Comparison of ENCODE assay signal across 13 cellular contexts in genomic region chr14:79543348-79543747, GRCh38.
A peak's percentile ranks its signal among the peaks of the same experiment; 100 is the strongest.
DNase-seq lines count a peak whose midpoint lies in the region; ATAC-seq and TF ChIP-seq lines count a peak whose summit lies in the region.
"Had no signal": no experiment of that assay in that cellular context is flagged by ENCODE, and none has a peak within 500 bp of the region (broad histone marks: within the 10 kb centered on the region; RNA-seq: fewer than 3 reads in every experiment).

No MANE protein-coding gene starts in this region.

- H3K27ac ChIP-seq in ACC112 (ENCODE audit: low read depth, low read length) (peak overlapping the region; percentile 68; the same call in 1 of the 2 replicates), VCaP (peak overlapping the region; percentile 50), mesenchymal stem cell (ENCODE audit: low read length, poor library complexity, severe bottlenecking) (no peak overlapping the region), thoracic aorta (peak overlapping the region; percentile 63 to 71)
- H3K27ac ChIP-seq: 22Rv1; BLaER1 treated with 17β-estradiol and CSF1 and Interleukin-3, amounts not matched to agents 10 nM and 100 nM; HL-60 had no signal

- H2BK15ac ChIP-seq in mesenchymal stem cell (ENCODE audit: low read depth, poor library complexity, severe bottlenecking): no peak overlapping the region

- H3K79me2 ChIP-seq in ACC112 (ENCODE audit: control insufficient read depth, insufficient read depth, low read length, unreplicated experiment): no peaks in the 10 kb centered on the region

- H3K4me1 ChIP-seq in ACC112 (ENCODE audit: control insufficient read depth, insufficient read depth, low read length, unreplicated experiment) (peaks cover 26% of the 10 kb centered on the region), mesenchymal stem cell (ENCODE audit: control insufficient read depth, insufficient read depth, low read depth, low read length) (peaks cover 2% of the 10 kb centered on the region), thoracic aorta (ENCODE audit: control insufficient read depth in 1 of 2, low read depth in 2 of 2) (peaks cover 25 to 38% of the 10 kb centered on the region in 2 donors)
- H3K4me1 ChIP-seq: BLaER1 treated with 17β-estradiol and CSF1 and Interleukin-3, amounts not matched to agents 10 nM and 100 nM had no signal

- no peak overlapping the region for H4K8ac ChIP-seq in mesenchymal stem cell (ENCODE audit: low read length)

- H3K4ac ChIP-seq in mesenchymal stem cell (ENCODE audit: low read depth in 1 of 2, low read length in 2 of 2): no peak overlapping the region

- no peak for DNase-seq in mesenchymal stem cell
- DNase-seq in thoracic aorta (ENCODE audit: low spot score): no peak
- DNase-seq in lower leg skin (ENCODE audit: low spot score in 2 of 2): no peak
- DNase-seq in stimulated activated CD8-positive, alpha-beta memory T cell treated with anti-CD3 and anti-CD28 coated beads, Interleukin-4, amount 100 ng/mL, for 48 hours: no peak
- DNase-seq in ecto neural progenitor cell (ENCODE audit: low spot score): no peak
- DNase-seq: CD4-positive, CD25-positive, alpha-beta regulatory T cell; DMS79; KBM-7 had no signal

- no peak overlapping the region for H3K18ac ChIP-seq in mesenchymal stem cell (ENCODE audit: low read depth in 1 of 2, low read length in 2 of 2)

- H3K9ac ChIP-seq in mesenchymal stem cell (ENCODE audit: low read length): no peak overlapping the region
- H3K9ac ChIP-seq: BLaER1 treated with 17β-estradiol and CSF1 and Interleukin-3, amounts not matched to agents 10 nM and 100 nM had no signal

- TF ChIP-seq POLR2A in lower leg skin (IDR thresholded peaks at IDR 0.05): no peak

- no peak overlapping the region for H3K4me3 ChIP-seq in ACC112 (ENCODE audit: low read depth, low read length)
- H3K4me3 ChIP-seq in mesenchymal stem cell (ENCODE audit: insufficient read depth in 1 of 2, low read depth in 1 of 2, low read length in 2 of 2): no peak overlapping the region
- H3K4me3 ChIP-seq in thoracic aorta: no peak overlapping the region
- no peak overlapping the region for H3K4me3 ChIP-seq in lower leg skin (ENCODE audit: low read depth, poor library complexity, severe bottlenecking)
- H3K4me3 ChIP-seq: BLaER1 treated with 17β-estradiol and CSF1 and Interleukin-3, amounts not matched to agents 10 nM and 100 nM had no signal

- no peak overlapping the region for H3K4me2 ChIP-seq in mesenchymal stem cell (ENCODE audit: low read length, poor library complexity, severe bottlenecking)
- H3K4me2 ChIP-seq: BLaER1 treated with 17β-estradiol and CSF1 and Interleukin-3, amounts not matched to agents 10 nM and 100 nM had no signal

- H3K23ac ChIP-seq in mesenchymal stem cell (ENCODE audit: low read length in 2 of 2): no peak overlapping the region

- TF ChIP-seq CTCF in VCaP (conservative IDR thresholded peaks at IDR 0.05) (no peak), thoracic aorta (IDR thresholded peaks at IDR 0.05) (no peak), lower leg skin (IDR thresholded peaks at IDR 0.05) (no peak)

- H3K14ac ChIP-seq in mesenchymal stem cell (ENCODE audit: low read length in 2 of 2): no peak overlapping the region

- H3K9me3 ChIP-seq in mesenchymal stem cell (ENCODE audit: control insufficient read depth, low read length): no peaks in the 10 kb centered on the region
- H3K9me3 ChIP-seq in thoracic aorta: no peaks in the 10 kb centered on the region
- H3K9me3 ChIP-seq: BLaER1 treated with 17β-estradiol and CSF1 and Interleukin-3, amounts not matched to agents 10 nM and 100 nM had no signal

- WGBS in mesenchymal stem cell: 100% methylated on average over 1 of the region's 1 CpG
- 88% methylated on average over 1 of the region's 1 CpG for WGBS in lower leg skin, 2 donors

- intact Hi-C loops in lower leg skin (cut with DNase I; ENCODE audit: low total_unique reads): no loop called here

- H3K27me3 ChIP-seq in ACC112 (ENCODE audit: insufficient read depth, low read length) (no peaks in the 10 kb centered on the region), mesenchymal stem cell (ENCODE audit: control insufficient read depth in 1 of 2, insufficient read depth in 1 of 2, low read length in 2 of 2) (no peaks in the 10 kb centered on the region), thoracic aorta (replicated peaks; ENCODE audit: insufficient read depth) (no peaks in the 10 kb centered on the region)
- H3K27me3 ChIP-seq: BLaER1 treated with 17β-estradiol and CSF1 and Interleukin-3, amounts not matched to agents 10 nM and 100 nM had no signal

- peak overlapping the region in 1 of 2 experiments; percentile 41 for H2BK12ac ChIP-seq in mesenchymal stem cell (ENCODE audit: low read length in 2 of 2)

- H2BK120ac ChIP-seq in mesenchymal stem cell (ENCODE audit: low read depth, low read length): no peak overlapping the region

- no peak overlapping the region for H2BK5ac ChIP-seq in mesenchymal stem cell (ENCODE audit: low read depth, low read length, poor library complexity, severe bottlenecking)

- H2AK5ac ChIP-seq in mesenchymal stem cell (ENCODE audit: low read length, severe bottlenecking): peak overlapping the region; percentile 26

- H3K79me1 ChIP-seq in mesenchymal stem cell (replicated peaks; ENCODE audit: low read length, poor library complexity, severe bottlenecking): no peaks in the 10 kb centered on the region

- no peak for ATAC-seq in thoracic aorta (ENCODE audit: insufficient number of reproducible peaks, low FRiP score, low read depth)

- no peaks in the 10 kb centered on the region for H3K36me3 ChIP-seq in ACC112 (ENCODE audit: insufficient read depth, low read length)
- H3K36me3 ChIP-seq in mesenchymal stem cell (ENCODE audit: control insufficient read depth in 1 of 2, insufficient read depth in 2 of 2, low read depth in 1 of 2, low read length in 2 of 2): no peaks in the 10 kb centered on the region
- H3K36me3 ChIP-seq in thoracic aorta: no peaks in the 10 kb centered on the region
- H3K36me3 ChIP-seq: BLaER1 treated with 17β-estradiol and CSF1 and Interleukin-3, amounts not matched to agents 10 nM and 100 nM had no signal

- H4K91ac ChIP-seq in mesenchymal stem cell (ENCODE audit: low read length): no peak overlapping the region

- H2AFZ ChIP-seq in ACC112 (ENCODE audit: low read length, unreplicated experiment) (no peak overlapping the region), mesenchymal stem cell (ENCODE audit: low read depth, low read length) (no peak overlapping the region)
